1 cellular context compared by ENCODE assay signal in genomic region chr1:15322648-15323350, GRCh38.
A peak's percentile ranks its signal among the peaks of the same experiment; 100 is the strongest.
TF ChIP-seq lines count a peak whose summit lies in the region.

No MANE protein-coding gene starts in this region.

TF ChIP-seq in K562, 482 proteins besides CTCF, POLR2A, EP300 and RAD21 (continued from another document and continues in another):
- TF ChIP-seq E2F6 (IDR thresholded peaks at IDR 0.05; ENCODE audit: borderline replicate concordance in 1 of 2, extremely low read depth in 1 of 2, insufficient read depth in 1 of 2, insufficient read length in 1 of 2, low read depth in 1 of 2, low read length in 1 of 2, poor library complexity in 1 of 2, severe bottlenecking in 1 of 2) (no peak), ZNF449 (CRISPR knock-in tag; IDR thresholded peaks at IDR 0.05) (no peak), NFE2 (IDR thresholded peaks at IDR 0.05; ENCODE audit: low read depth) (no peak), CBX2 (IDR thresholded peaks at IDR 0.05; ENCODE audit: insufficient read depth, low read length, poor library complexity, severe bottlenecking) (no peak), L3MBTL2 (IDR thresholded peaks at IDR 0.05) (peak; percentile 88), E2F5 (CRISPR knock-in tag; IDR thresholded peaks at IDR 0.05) (no peak), ZBTB9 (CRISPR knock-in tag; IDR thresholded peaks at IDR 0.05) (no peak), SRSF7 (optimal IDR thresholded peaks at IDR 0.05; ENCODE audit: low read depth, low read length) (no peak), MCM2 (IDR thresholded peaks at IDR 0.05; ENCODE audit: low read depth) (no peak), RBBP5 (IDR thresholded peaks at IDR 0.05; ENCODE audit: borderline replicate concordance, insufficient read depth, low read length, poor library complexity, severe bottlenecking) (no peak), TSC22D4 (tag; IDR thresholded peaks at IDR 0.05) (no peak), ATF2 (CRISPR knock-in tag; IDR thresholded peaks at IDR 0.05) (no peak), MYC (IDR thresholded peaks at IDR 0.05; ENCODE audit: low read depth, low read length) (no peak), MYC (CRISPR knock-in tag; IDR thresholded peaks at IDR 0.05; ENCODE audit: borderline replicate concordance, low read depth) (no peak), MCM7 (IDR thresholded peaks at IDR 0.05) (no peak), ZNF583 (CRISPR knock-in tag; IDR thresholded peaks at IDR 0.05) (no peak), SNRNP70 (optimal IDR thresholded peaks at IDR 0.05; ENCODE audit: low read depth, low read length) (no peak), SIN3B (IDR thresholded peaks at IDR 0.05; ENCODE audit: low read depth) (no peak), SP2 (IDR thresholded peaks at IDR 0.05; ENCODE audit: extremely low read depth, low read depth, low read length, poor library complexity, severe bottlenecking) (no peak), JUND (IDR thresholded peaks at IDR 0.05; ENCODE audit: borderline replicate concordance, low read depth, low read length) (no peak), JUND (tag; IDR thresholded peaks at IDR 0.05; ENCODE audit: borderline replicate concordance, low read depth, low read length) (no peak), ZFP30 (CRISPR knock-in tag; IDR thresholded peaks at IDR 0.05; ENCODE audit: borderline replicate concordance) (no peak), CGGBP1 (CRISPR knock-in tag; IDR thresholded peaks at IDR 0.05) (no peak), XRCC4 (IDR thresholded peaks at IDR 0.05; ENCODE audit: extremely low read depth, insufficient read depth, insufficient read length) (no peak), FOXP1 (CRISPR knock-in tag; IDR thresholded peaks at IDR 0.05) (no peak), GATAD2B (IDR thresholded peaks at IDR 0.05; ENCODE audit: borderline replicate concordance) (no peak), PML (IDR thresholded peaks at IDR 0.05; ENCODE audit: low read length) (peak; percentile 42; the same call in 1 of the 2 replicates), CREB3 (tag; conservative IDR thresholded peaks at IDR 0.05; ENCODE audit: low read depth) (no peak), EGR1 (conservative IDR thresholded peaks at IDR 0.05) (peak; percentile 52), BCL6 (CRISPR knock-in tag; IDR thresholded peaks at IDR 0.05) (no peak), HMGXB4 (CRISPR knock-in tag; IDR thresholded peaks at IDR 0.05) (no peak), HSF4 (CRISPR knock-in tag; IDR thresholded peaks at IDR 0.05; ENCODE audit: borderline replicate concordance) (no peak), ZBTB33 (CRISPR knock-in tag; IDR thresholded peaks at IDR 0.05) (no peak), ESRRB (CRISPR knock-in tag; IDR thresholded peaks at IDR 0.05; ENCODE audit: borderline replicate concordance) (no peak), ZNF197 (CRISPR knock-in tag; IDR thresholded peaks at IDR 0.05; ENCODE audit: low read depth) (no peak), BCLAF1 (IDR thresholded peaks at IDR 0.05; ENCODE audit: borderline replicate concordance in 1 of 2, control insufficient read depth in 1 of 2, low read depth in 2 of 2, low read length in 1 of 2) (no peak), CHD4 (IDR thresholded peaks at IDR 0.05; ENCODE audit: insufficient read depth, insufficient replicate concordance, low read depth, low read length, poor library complexity, severe bottlenecking) (no peak), ZNF384 (IDR thresholded peaks at IDR 0.05; ENCODE audit: low read depth, low read length) (no peak), KDM1A (IDR thresholded peaks at IDR 0.05) (peak; percentile 96), PHF21A (IDR thresholded peaks at IDR 0.05; ENCODE audit: borderline replicate concordance, low read depth) (no peak), ZNF586 (CRISPR knock-in tag; conservative IDR thresholded peaks at IDR 0.05) (no peak), ZFPM2 (CRISPR knock-in tag; IDR thresholded peaks at IDR 0.05) (no peak), MTA3 (IDR thresholded peaks at IDR 0.05; ENCODE audit: borderline replicate concordance) (no peak), NFATC3 (IDR thresholded peaks at IDR 0.05) (no peak), STAT5A (IDR thresholded peaks at IDR 0.05; ENCODE audit: borderline replicate concordance, low read length) (peak; percentile 50; the same call in 1 of the 2 replicates), ZNF212 (CRISPR knock-in tag; IDR thresholded peaks at IDR 0.05) (no peak), HIVEP1 (CRISPR knock-in tag; IDR thresholded peaks at IDR 0.05) (no peak), VEZF1 (CRISPR knock-in tag; IDR thresholded peaks at IDR 0.05) (no peak), SMARCA4 (IDR thresholded peaks at IDR 0.05) (0 out of 2 replicates have a peak, but pooled peaks have one; percentile 48), E2F4 (CRISPR knock-in tag; IDR thresholded peaks at IDR 0.05; ENCODE audit: low read depth) (no peak), LEF1 (IDR thresholded peaks at IDR 0.05) (0 out of 2 replicates have a peak, but pooled peaks have one; percentile 18), TCF3 (CRISPR knock-in tag; IDR thresholded peaks at IDR 0.05) (peak; percentile 86), DPF2 (IDR thresholded peaks at IDR 0.05) (peak; percentile 70), ZBTB17 (CRISPR knock-in tag; IDR thresholded peaks at IDR 0.05) (no peak)
